In the genomic region with DNA sequence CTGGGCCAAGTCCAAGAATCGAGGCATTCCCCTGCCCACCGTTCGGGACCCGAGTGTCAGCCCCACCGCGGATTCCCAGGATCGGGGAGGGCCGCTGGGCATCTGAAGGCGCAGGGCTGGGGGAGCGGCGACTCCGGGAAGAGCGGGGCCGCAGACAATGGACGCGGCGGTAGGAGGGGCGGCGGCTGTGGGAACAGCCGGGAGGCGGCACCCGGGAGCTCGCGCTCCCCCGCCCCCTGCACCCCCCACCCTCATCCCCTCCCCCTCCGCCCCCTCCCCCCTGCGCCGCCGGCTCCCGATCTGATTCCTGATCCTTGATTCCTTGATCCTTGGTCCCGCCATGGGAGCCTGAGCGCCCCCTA, we compare ENCODE assay signal across 8 cellular contexts. TPM values are rescaled to one million over a fixed set of nuclear protein-coding genes. Genes with fewer than 3 reads are reported as not detected.
A peak's percentile ranks its signal among the peaks of the same experiment; 100 is the strongest.
DNase-seq lines count a peak whose midpoint lies in the region; ATAC-seq and TF ChIP-seq lines count a peak whose summit lies in the region.

A gene (plus strand): TSS at position 281 of the 362 bp plus-strand sequence. CDS start 15,274 bp downstream, outside the sequence.

- peak; percentile 71 for DNase-seq in activated effector memory CD4-positive, alpha-beta T cell treated with anti-CD3 and anti-CD28 coated beads, Interleukin-2, amount 50 U/mL, for 16 hours
- no peak for DNase-seq in activated effector memory CD4-positive, alpha-beta T cell treated with Interleukin-2 at 50 U/mL for 16 hours
- DNase-seq in NCI-H82 treated with DMSO at 0.1 percent for 48 hours (lab: John Stamatoyannopoulos, UW; ENCODE audit: unreplicated experiment) (peak; percentile 76), amygdala (lab: John Stamatoyannopoulos, UW) (peak in 51 of 56 donors; percentile 23 to 83 (median 61)), right cardiac atrium (peak; percentile 87 to 95 (median 95)), progenitor cell of endocrine pancreas (ENCODE audit: low spot score, unreplicated experiment) (peak; percentile 87), Karpas-422 (no peak)

- H4K20me1 ChIP-seq in Karpas-422 (ENCODE audit: insufficient read depth, low read depth, low read length), result no peaks in the 10 kb centered on the region

- no peak within 1 kb of the TSS for H3K4me2 ChIP-seq in Karpas-422 (ENCODE audit: low read depth, low read length, poor library complexity, severe bottlenecking)

- intact Hi-C loops in right cardiac atrium (cut with DNase I), result no loop called here

- peak within 1 kb of the TSS; percentile 86 for H3K4me3 Mint-ChIP-seq in progenitor cell of endocrine pancreas (ENCODE audit: low read depth)

- peak within 1 kb of the TSS; percentile 87 for H3K27ac Mint-ChIP-seq in progenitor cell of endocrine pancreas

- H3K79me2 ChIP-seq in Karpas-422 (ENCODE audit: low read length), result no peaks in the 10 kb centered on the region

- H3K4me1 ChIP-seq in right cardiac atrium (ENCODE audit: control insufficient read depth, insufficient read depth, low read length), result peaks cover 18% of the 10 kb centered on the region
- no peaks in the 10 kb centered on the region for H3K4me1 ChIP-seq in Karpas-422 (ENCODE audit: low read length)

- peak; percentile 79 to 81 for ATAC-seq in right cardiac atrium
- no peak for ATAC-seq in HG03442 (IDR thresholded peaks at IDR 0.05; ENCODE audit: unreplicated experiment)

- H3K27ac ChIP-seq in right cardiac atrium (ENCODE audit: low read length) (no peak within 1 kb of the TSS), Karpas-422 (ENCODE audit: low read length) (no peak within 1 kb of the TSS)

- no peaks in the 10 kb centered on the region for H3K36me3 Mint-ChIP-seq in progenitor cell of endocrine pancreas (ENCODE audit: insufficient read depth)

- H3K4me3 ChIP-seq in right cardiac atrium (ENCODE audit: low read length) (peak within 1 kb of the TSS; percentile 97), Karpas-422 (ENCODE audit: low read length) (no peak within 1 kb of the TSS)

- no peaks in the 10 kb centered on the region for H3K9me3 Mint-ChIP-seq in progenitor cell of endocrine pancreas (ENCODE audit: low read depth)

- H3K27me3 Mint-ChIP-seq in progenitor cell of endocrine pancreas, result no peaks in the 10 kb centered on the region

- H2AFZ ChIP-seq in Karpas-422 (ENCODE audit: low read length), result no peak within 1 kb of the TSS

- no peak within 1 kb of the TSS for H3K9ac ChIP-seq in Karpas-422 (ENCODE audit: low read length)

- H3K4me1 Mint-ChIP-seq in progenitor cell of endocrine pancreas (ENCODE audit: low read depth), result peaks cover 33% of the 10 kb centered on the region

- H3K9me2 ChIP-seq in Karpas-422 (replicated peaks; ENCODE audit: insufficient read depth, low read length), result no peaks in the 10 kb centered on the region

- under 1% methylated on average over 32 of the region's 32 CpGs for WGBS in right cardiac atrium

- no peaks in the 10 kb centered on the region for H3K36me3 ChIP-seq in Karpas-422 (ENCODE audit: insufficient read depth, low read length)

- H3K27me3 ChIP-seq in right cardiac atrium (ENCODE audit: control insufficient read depth, insufficient read depth) (no peaks in the 10 kb centered on the region), Karpas-422 (ENCODE audit: low read length) (no peaks in the 10 kb centered on the region)

- peak; percentile 5 for TF ChIP-seq CTCF in progenitor cell of endocrine pancreas (IDR thresholded peaks at IDR 0.05; ENCODE audit: unreplicated experiment)

- no peaks in the 10 kb centered on the region for H3K9me3 ChIP-seq in right cardiac atrium (ENCODE audit: control insufficient read depth, low read length)
- no peaks in the 10 kb centered on the region for H3K9me3 ChIP-seq in Karpas-422 (ENCODE audit: low read length)

RNA-seq across cellular contexts. Expression of the gene that starts here (rescaled TPM):
- total RNA-seq in right cardiac atrium, result 10 to 100 TPM in 2 of 4 donors, 1 to 10 TPM in 2; 8.3 to 11.4 (median 9.5) TPM
- polyA plus RNA-seq in right cardiac atrium, result 4.7 TPM
- total RNA-seq in progenitor cell of endocrine pancreas, result 75.6 and 80.4 TPM in 2 replicates
- 0.07 TPM in 1 of 2 replicates, not detected in the other for total RNA-seq in Karpas-422 (2014; rRNA removed; shearing (Covaris generic); ENCODE audit: low replicate concordance)

Comparison
In these comparisons a context has a peak if more than half of its experiments do, and no peak if none do; other contexts are left out.
1. DNase-seq: peak in activated effector memory CD4-positive, alpha-beta T cell treated with anti-CD3 and anti-CD28 coated beads, Interleukin-2, amount 50 U/mL, for 16 hours (single experiment), NCI-H82 treated with DMSO at 0.1 percent for 48 hours (single experiment), amygdala (51 of 56), right cardiac atrium (3 of 3) and progenitor cell of endocrine pancreas (single experiment); none in activated effector memory CD4-positive, alpha-beta T cell treated with Interleukin-2 at 50 U/mL for 16 hours (single experiment) and Karpas-422 (single experiment).